ENCODE assay signal across 8 cellular contexts in genomic region chr12:12714276-12715001, GRCh38. TPM values are rescaled to one million over a fixed set of nuclear protein-coding genes. Genes with fewer than 3 reads are reported as not detected.
A peak's percentile ranks its signal among the peaks of the same experiment; 100 is the strongest.
DNase-seq lines count a peak whose midpoint lies in the region; ATAC-seq and TF ChIP-seq lines count a peak whose summit lies in the region.

No MANE protein-coding gene starts in this region.

- intact Hi-C loops in left ventricle myocardium superior (cut with micrococcal nuclease): no loop called here

- H2AK5ac ChIP-seq in H9 (ENCODE audit: insufficient read length, low read length): no peak overlapping the region

- H4K91ac ChIP-seq in H9 (ENCODE audit: insufficient read length, low read depth, low read length): no peak overlapping the region

- H3K4me1 ChIP-seq in H9 (ENCODE audit: insufficient read depth, low read length): peaks cover 7% of the 10 kb centered on the region

- no peak overlapping the region for H2BK120ac ChIP-seq in H9 (ENCODE audit: low read depth, low read length, poor library complexity, severe bottlenecking)

- no peaks in the 10 kb centered on the region for H4K20me1 ChIP-seq in H9 (ENCODE audit: control insufficient read depth, insufficient read depth, insufficient read length)

- H3K14ac ChIP-seq in H9 (ENCODE audit: insufficient read depth, low read length): peak overlapping the region; percentile 44; the same call in 1 of the 2 replicates

- peak; percentile 52 for TF ChIP-seq CTCF in H9 (conservative IDR thresholded peaks at IDR 0.05)

- H3K18ac ChIP-seq in H9 (ENCODE audit: insufficient read length, low read depth, low read length): peak overlapping the region; percentile 83

- H3K9me3 ChIP-seq in H9 (ENCODE audit: control insufficient read depth, low read depth, low read length): no peaks in the 10 kb centered on the region

- DNase-seq in DMS79 treated with DMSO at 0.1 percent for 48 hours (lab: John Stamatoyannopoulos, UW) (peak; percentile 89), H9 (peak; percentile 59), NCI-H748 (lab: John Stamatoyannopoulos, UW; ENCODE audit: unreplicated experiment) (peak; percentile 69), left ventricle myocardium superior (peak; percentile 50), skeletal muscle cell (ENCODE audit: low read depth) (no peak), SIG-M5 (lab: John Stamatoyannopoulos, UW) (no peak)
- peak; percentile 48 for DNase-seq in activated naive CD4-positive, alpha-beta T cell treated with Interleukin-2 at 50 U/mL for 16 hours

- no CpG with 5 or more reads among the region's 23 CpGs for WGBS in H9 (ENCODE audit: extremely low coverage, insufficient read length, low lambda C conversion rate)

- H2BK15ac ChIP-seq in H9 (ENCODE audit: low read depth, low read length): no peak overlapping the region

- H2BK12ac ChIP-seq in H9 (ENCODE audit: insufficient read length, low read depth, low read length): no peak overlapping the region

- no peak for ATAC-seq in left ventricle myocardium superior
- ATAC-seq in GM21737 (IDR thresholded peaks at IDR 0.05; ENCODE audit: unreplicated experiment): no peak

- H4K5ac ChIP-seq in H9 (ENCODE audit: insufficient read length, low read depth, low read length): no peak overlapping the region

- no peak overlapping the region for H3K4ac ChIP-seq in H9 (ENCODE audit: low read depth, low read length)

- H3T11ph ChIP-seq in H9 (ENCODE audit: low read length): no peak overlapping the region

- peak overlapping the region in 1 of 3 experiments; percentile 62; a peak in 2 of 7 replicates for H3K27ac Mint-ChIP-seq in H9

- peaks cover 4% of the 10 kb centered on the region; the same call in 1 of the 2 replicates for H3K79me2 ChIP-seq in H9 (ENCODE audit: insufficient read depth, low read length)

- H3K4me3 ChIP-seq in skeletal muscle cell (ENCODE audit: low read depth, low read length): peak overlapping the region; percentile 21

- H3K56ac ChIP-seq in H9 (ENCODE audit: insufficient read length, low read depth, low read length): no peak overlapping the region

- no peaks in the 10 kb centered on the region for H3K9me3 Mint-ChIP-seq in H9

- no peak overlapping the region for H3K23ac ChIP-seq in H9 (ENCODE audit: insufficient read length, low read depth, low read length)

- peaks cover 5 to 12% (median 12%) of the 10 kb centered on the region in 3 experiments; a peak in 6 of 7 replicates for H3K36me3 Mint-ChIP-seq in H9 (ENCODE audit: insufficient read depth in 1 of 3, low read depth in 3 of 3)

- no peaks in the 10 kb centered on the region for H3K27me3 ChIP-seq in H9 (ENCODE audit: insufficient read depth, low read length)

- H2AFZ ChIP-seq in H9 (ENCODE audit: low read length): peak overlapping the region; percentile 71

- peak overlapping the region; percentile 44 for H3K4me2 ChIP-seq in H9 (ENCODE audit: insufficient read depth, insufficient read length, low read length)

- no peak overlapping the region for H3K27ac ChIP-seq in H9 (ENCODE audit: insufficient read length, low read depth, low read length)

- no peak overlapping the region for H2BK20ac ChIP-seq in H9 (ENCODE audit: low read depth, low read length, poor library complexity, severe bottlenecking)

- H3K9ac ChIP-seq in H9 (ENCODE audit: extremely low read depth, insufficient read length, low read length): peak overlapping the region; percentile 28

- peaks cover 6% of the 10 kb centered on the region for H3K27me3 Mint-ChIP-seq in H9 (ENCODE audit: low read depth)

- no peak overlapping the region for H2BK5ac ChIP-seq in H9 (ENCODE audit: insufficient read length, low read length)

- H3K4me1 Mint-ChIP-seq in H9: peaks cover 38 to 46% of the 10 kb centered on the region in 2 experiments

- H3K23me2 ChIP-seq in H9 (ENCODE audit: insufficient read length, low read depth, low read length, poor library complexity, severe bottlenecking): peaks cover 14% of the 10 kb centered on the region

- H4K8ac ChIP-seq in H9 (replicated peaks; ENCODE audit: insufficient read length, low read depth, low read length): no peak overlapping the region

- H3K4me3 Mint-ChIP-seq in H9: peak overlapping the region; percentile 32 to 47

- H3K79me1 ChIP-seq in H9 (ENCODE audit: insufficient read depth, low read depth, low read length, poor library complexity, severe bottlenecking): no peaks in the 10 kb centered on the region

RNA-seq across cellular contexts. Expression of gene CDKN1B, which starts 2.7 kb away (rescaled TPM):
- 27.7 and 28.3 TPM in 2 replicates for total RNA-seq in H9 (2021)
- 40.9 TPM for total RNA-seq in left ventricle myocardium superior

RNA-seq across cellular contexts. Expression of gene GPR19, which starts 18.5 kb away (rescaled TPM):
- total RNA-seq in H9 (2021): 20.4 and 23.4 TPM in 2 replicates
- total RNA-seq in left ventricle myocardium superior: not detected

Comparison
In these comparisons a context has a peak if more than half of its experiments do, and no peak if none do; other contexts are left out.
1. DNase-seq: peak in DMS79 treated with DMSO at 0.1 percent for 48 hours (single experiment), H9 (single experiment), NCI-H748 (single experiment), activated naive CD4-positive, alpha-beta T cell treated with Interleukin-2 at 50 U/mL for 16 hours (single experiment) and left ventricle myocardium superior (single experiment); none in skeletal muscle cell (single experiment) and SIG-M5 (single experiment).
2. RNA of gene GPR19, which starts 18.5 kb away (total RNA-seq): 20.4 to 23.4 TPM in H9; not detected in left ventricle myocardium superior (single experiment); every median in the first group is over 10 times any median in the second.